ENCODE assay signal across 1 cellular context in genomic region chr15:85730001-85730820, GRCh38.
TF ChIP-seq lines count a peak whose summit lies in the region.

No MANE protein-coding gene starts in this region.

TF ChIP-seq in IMR-90, 13 proteins besides CTCF, POLR2A, EP300 and RAD21 (continued from another document):
- TF ChIP-seq MXI1 (IDR thresholded peaks at IDR 0.05; ENCODE audit: borderline replicate concordance, low read depth, low read length) (no peak), ELK1 (IDR thresholded peaks at IDR 0.05; ENCODE audit: borderline replicate concordance, low read depth, low read length) (no peak)
